Comparison of ENCODE assay signal across 8 cellular contexts in genomic region chr19:10228925-10229324, GRCh38. TPM values are rescaled to one million over a fixed set of nuclear protein-coding genes. Genes with fewer than 3 reads are reported as not detected.
DNase-seq lines count a peak whose midpoint lies in the region; ATAC-seq and TF ChIP-seq lines count a peak whose summit lies in the region.

No MANE protein-coding gene starts in this region.

- peaks cover 20% of the 10 kb centered on the region for H3K4me1 ChIP-seq in CD8-positive, alpha-beta memory T cell (ENCODE audit: insufficient read depth, low read length)

- no peaks in the 10 kb centered on the region for H3K9me3 ChIP-seq in CD8-positive, alpha-beta memory T cell (ENCODE audit: low read length)

- no peaks in the 10 kb centered on the region for H3K9me3 Mint-ChIP-seq in CD8-positive, alpha-beta memory T cell
- no peaks in the 10 kb centered on the region for H3K9me3 Mint-ChIP-seq in nephron

- no peaks in the 10 kb centered on the region for H3K27me3 Mint-ChIP-seq in CD8-positive, alpha-beta memory T cell
- no peaks in the 10 kb centered on the region for H3K27me3 Mint-ChIP-seq in nephron (ENCODE audit: low read depth)

- H3K4me1 Mint-ChIP-seq in CD8-positive, alpha-beta memory T cell: peaks cover 9 to 26% (median 21%) of the 10 kb centered on the region in 3 donors
- peaks cover 19% of the 10 kb centered on the region for H3K4me1 Mint-ChIP-seq in nephron

- no peaks in the 10 kb centered on the region for H3K36me3 ChIP-seq in CD8-positive, alpha-beta memory T cell (ENCODE audit: insufficient read depth, low read length)

- peak overlapping the region; percentile 24 to 99 (median 89) for H3K27ac Mint-ChIP-seq in CD8-positive, alpha-beta memory T cell
- H3K27ac Mint-ChIP-seq in nephron: peak overlapping the region; percentile 80 to 93 (median 93)

- no peak for ATAC-seq in GM19324 (IDR thresholded peaks at IDR 0.05; ENCODE audit: low FRiP score, unreplicated experiment)

- CTCF ChIA-PET in CD8-positive, alpha-beta memory T cell (lab: Charles Lee): interaction anchor here (0.8 to 10.5 kb wide), 7 partner anchors 9 to 96 kb away, joined by 3 to 73 read pairs (median 4); no protein-coding TSS in a partner anchor

- POLR2A ChIA-PET in CD8-positive, alpha-beta memory T cell (lab: Charles Lee): interaction anchor here (0.6 kb wide), 1 partner anchor 10 kb away, joined by 5 read pairs; no protein-coding TSS in a partner anchor

- H3K27ac ChIP-seq in CD8-positive, alpha-beta memory T cell (ENCODE audit: low read depth, low read length): no peak overlapping the region

- peak in 4 of 5 donors; percentile 30 to 64 (median 46) for DNase-seq in CD8-positive, alpha-beta memory T cell
- DNase-seq in GM20000 (ENCODE audit: low spot score) (peak; percentile 79), SW480 (ENCODE audit: low spot score) (peak; percentile 54), choroid plexus epithelial cell (ENCODE audit: low read depth) (peak; percentile 61), H4 (ENCODE audit: low spot score) (no peak), occipital lobe (lab: John Stamatoyannopoulos, UW) (no peak)

- H3K4me3 Mint-ChIP-seq in CD8-positive, alpha-beta memory T cell: peak overlapping the region; percentile 53 to 97 (median 76)
- peak overlapping the region; percentile 91 to 94 (median 92) for H3K4me3 Mint-ChIP-seq in nephron

- H3K4me3 ChIP-seq in CD8-positive, alpha-beta memory T cell (ENCODE audit: low read length): no peak overlapping the region
- H3K4me3 ChIP-seq in choroid plexus epithelial cell (ENCODE audit: low read depth, low read length): no peak overlapping the region

- TF ChIP-seq CTCF in GM20000 (IDR thresholded peaks at IDR 0.05; ENCODE audit: extremely low read depth, missing control alignments) (peak; percentile 44), choroid plexus epithelial cell (conservative IDR thresholded peaks at IDR 0.05; ENCODE audit: low read depth, low read length) (peak; percentile 69), nephron (IDR thresholded peaks at IDR 0.05; ENCODE audit: unreplicated experiment in 3 of 3) (peak; percentile 45 to 52 (median 48))

- peaks cover 0 to 11% (median 3%) of the 10 kb centered on the region in 3 donors for H3K36me3 Mint-ChIP-seq in CD8-positive, alpha-beta memory T cell
- H3K36me3 Mint-ChIP-seq in nephron (ENCODE audit: low read depth): peaks cover 9% of the 10 kb centered on the region

- H3K27me3 ChIP-seq in CD8-positive, alpha-beta memory T cell (ENCODE audit: insufficient read depth, low read length, poor library complexity, severe bottlenecking): no peaks in the 10 kb centered on the region

RNA-seq across cellular contexts. Expression of gene S1PR2, which starts 2.2 kb away (rescaled TPM):
- total RNA-seq in CD8-positive, alpha-beta memory T cell: 10 to 100 TPM; 18.4 to 19.9 TPM
- polyA plus RNA-seq in CD8-positive, alpha-beta memory T cell: 2.2 TPM
- total RNA-seq in H4 (2014; rRNA removed; shearing (Covaris generic)): 1.7 and 3.0 TPM in 2 replicates
- total RNA-seq in occipital lobe: 4.7 TPM

RNA-seq across cellular contexts. Expression of gene MRPL4, which starts 23.1 kb away (rescaled TPM):
- total RNA-seq in CD8-positive, alpha-beta memory T cell: 100 to 1,000 TPM; 149 to 152 TPM
- polyA plus RNA-seq in CD8-positive, alpha-beta memory T cell: 42.8 TPM
- total RNA-seq in H4 (2014; rRNA removed; shearing (Covaris generic)): 54.6 and 59.5 TPM in 2 replicates
- 8.9 TPM for total RNA-seq in occipital lobe

RNA-seq across cellular contexts. Expression of gene DNMT1, which starts 34.2 kb away (rescaled TPM):
- 100 to 1,000 TPM; 307 to 325 TPM for total RNA-seq in CD8-positive, alpha-beta memory T cell
- polyA plus RNA-seq in CD8-positive, alpha-beta memory T cell: 142 TPM
- 56.5 and 102 TPM in 2 replicates for total RNA-seq in H4 (2014; rRNA removed; shearing (Covaris generic))
- total RNA-seq in occipital lobe: 21.4 TPM

RNA-seq across cellular contexts. Expression of gene ICAM1, which starts 42.0 kb away (rescaled TPM):
- 10 to 100 TPM; 65.8 to 66.8 TPM for total RNA-seq in CD8-positive, alpha-beta memory T cell
- 13.1 TPM for polyA plus RNA-seq in CD8-positive, alpha-beta memory T cell
- 0.06 and 0.12 TPM in 2 replicates for total RNA-seq in H4 (2014; rRNA removed; shearing (Covaris generic))
- 1.6 TPM for total RNA-seq in occipital lobe

RNA-seq across cellular contexts. Expression of gene ICAM4, which starts 57.8 kb away (rescaled TPM):
- under 1 TPM; 0.15 to 0.33 TPM for total RNA-seq in CD8-positive, alpha-beta memory T cell
- 0.95 TPM for polyA plus RNA-seq in CD8-positive, alpha-beta memory T cell
- 0.15 TPM in 1 of 2 replicates, not detected in the other for total RNA-seq in H4 (2014; rRNA removed; shearing (Covaris generic))
- 0.16 TPM for total RNA-seq in occipital lobe

Comparison
In these comparisons a context has a peak if more than half of its experiments do, and no peak if none do; other contexts are left out.
1. DNase-seq: peak in CD8-positive, alpha-beta memory T cell (4 of 5), GM20000 (single experiment), SW480 (single experiment) and choroid plexus epithelial cell (single experiment); none in H4 (single experiment) and occipital lobe (single experiment).
2. Peak in every context shown above with its lines, with median percentiles within 50 percentile points of each other: CTCF ChIP-seq.